14 cellular contexts compared by ENCODE assay signal in the genomic region with DNA sequence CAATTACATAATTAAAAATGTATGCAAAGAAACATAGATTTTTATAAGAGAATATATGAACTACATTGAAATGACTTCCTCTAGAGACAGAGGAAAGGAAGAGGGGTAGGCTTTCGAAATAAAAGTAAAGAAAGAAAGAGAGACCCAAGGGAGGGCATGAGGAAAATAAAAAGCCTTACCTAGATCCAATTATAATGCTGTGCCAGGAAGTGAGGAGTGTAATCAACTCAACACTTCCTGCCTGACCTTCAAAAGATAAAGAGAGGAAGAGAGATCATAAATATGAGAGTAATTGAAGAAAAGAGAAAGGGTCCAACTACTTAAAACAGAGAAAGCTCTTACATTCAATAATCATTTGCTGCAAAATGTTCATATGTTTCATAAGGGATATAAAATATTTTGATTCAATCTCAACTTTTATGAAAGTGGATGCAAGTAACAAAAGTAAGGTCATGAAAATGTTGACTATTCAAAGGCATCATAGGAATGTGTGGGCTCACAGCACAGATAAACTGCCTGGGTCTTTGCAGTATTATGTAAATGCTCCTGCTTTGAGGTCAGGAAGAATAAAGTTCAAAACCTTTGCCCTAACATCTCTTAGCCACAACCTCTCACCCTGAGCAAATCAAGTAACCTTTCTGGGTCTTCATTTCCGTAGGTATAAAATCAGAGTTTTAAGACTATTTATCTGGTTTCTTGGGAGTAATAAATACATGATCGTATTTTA.
"Had no signal": no experiment of that assay in that cellular context is flagged by ENCODE, and none has a peak within 500 bp of the region (broad histone marks: within the 10 kb centered on the region; RNA-seq: fewer than 3 reads in every experiment).

No MANE protein-coding gene starts in this region.

- H3K4me3 Mint-ChIP-seq: activated T-helper 17 cell treated with anti-CD3 and anti-CD28 coated beads, Interleukin-2, amount 50 U/mL, for 72 hours; nephron progenitor cell; type B pancreatic cell had no signal

- H3K27ac ChIP-seq: cardiac muscle cell, prostate gland, right lobe of liver, suprapubic skin had no signal

- H3K4me1 Mint-ChIP-seq: activated T-helper 17 cell treated with anti-CD3 and anti-CD28 coated beads, Interleukin-2, amount 50 U/mL, for 72 hours; nephron progenitor cell had no signal

- ATAC-seq: right lobe of liver; stimulated activated naive CD8-positive, alpha-beta T cell treated with anti-CD3 and anti-CD28 coated beads, Interleukin-15, Interleukin-2, amounts not matched to agents 100 U/mL and 50 U/mL, for 24 hours had no signal

- H3K27me3 Mint-ChIP-seq: activated T-helper 17 cell treated with anti-CD3 and anti-CD28 coated beads, Interleukin-2, amount 50 U/mL, for 72 hours; type B pancreatic cell had no signal

- H3K27ac Mint-ChIP-seq: activated T-helper 17 cell treated with anti-CD3 and anti-CD28 coated beads, Interleukin-2, amount 50 U/mL, for 72 hours; nephron progenitor cell; type B pancreatic cell had no signal

- DNase-seq: activated naive CD4-positive, alpha-beta T cell treated with Interleukin-2 at 50 U/mL for 16 hours; aorta; erythroblast; hippocampal formation; kidney glomerular epithelial cell; nephron progenitor cell; occipital lobe; right lobe of liver; stimulated activated naive CD8-positive, alpha-beta T cell treated with anti-CD3 and anti-CD28 coated beads, Interleukin-15, Interleukin-2, amounts not matched to agents 100 U/mL and 50 U/mL, for 24 hours had no signal

- H3K27me3 ChIP-seq: cardiac muscle cell, right lobe of liver, suprapubic skin had no signal

- H3K9me3 Mint-ChIP-seq: type B pancreatic cell had no signal

- H3K4me1 ChIP-seq: prostate gland, right lobe of liver, suprapubic skin had no signal

- H3K4me3 ChIP-seq: cardiac muscle cell, prostate gland, right lobe of liver, suprapubic skin had no signal

- H3K9me3 ChIP-seq: prostate gland, right lobe of liver, suprapubic skin had no signal

- H3K36me3 ChIP-seq: cardiac muscle cell, prostate gland, right lobe of liver, suprapubic skin had no signal
